10 cellular contexts compared by ENCODE assay signal in genomic region chr3:31077021-31077601, GRCh38.
DNase-seq lines count a peak whose midpoint lies in the region; ATAC-seq lines count a peak whose summit lies in the region.
"Had no signal": no experiment of that assay in that cellular context is flagged by ENCODE, and none has a peak within 500 bp of the region (broad histone marks: within the 10 kb centered on the region; RNA-seq: fewer than 3 reads in every experiment).

No MANE protein-coding gene starts in this region.

- H3K36me3 ChIP-seq in SJSA1, result no peaks in the 10 kb centered on the region
- H3K36me3 ChIP-seq: thoracic aorta had no signal

- no peak for DNase-seq in activated CD4-positive, CD25-positive, alpha-beta regulatory T cell (lab: John Stamatoyannopoulos, UW)
- peak; percentile 72 to 84 for DNase-seq in SJSA1 (ENCODE audit: low read depth in 1 of 2, low spot score in 2 of 2)
- DNase-seq in dermis microvascular lymphatic vessel endothelial cell (ENCODE audit: low read depth in 2 of 2), result peak; percentile 36 to 94
- DNase-seq in stimulated activated CD4-positive, alpha-beta T cell treated with anti-CD3 and anti-CD28 coated beads, TNF-alpha, amount 100 ng/mL, for 24 hours (ENCODE audit: low read depth in 3 of 3), result peak; percentile 16 to 42 (median 21)
- no peak for DNase-seq in NCI-H446 (lab: John Stamatoyannopoulos, UW)
- no peak for DNase-seq in central memory CD4-positive, alpha-beta T cell
- DNase-seq: 8988T had no signal

- no peak overlapping the region for H3K4me3 ChIP-seq in SJSA1
- H3K4me3 ChIP-seq: thoracic aorta had no signal

- peaks cover 44% of the 10 kb centered on the region for H3K4me1 ChIP-seq in SJSA1 (replicated peaks)

- peak overlapping the region; percentile 73 for H3K27ac ChIP-seq in SJSA1
- H3K27ac ChIP-seq: thoracic aorta had no signal

- no peaks in the 10 kb centered on the region for H3K9me3 ChIP-seq in SJSA1 (replicated peaks)
- H3K9me3 ChIP-seq: thoracic aorta had no signal

- no peaks in the 10 kb centered on the region for H3K27me3 ChIP-seq in SJSA1 (replicated peaks)

- peak; percentile 96 for ATAC-seq in activated CD4-positive, CD25-positive, alpha-beta regulatory T cell treated with anti-CD3 and anti-CD28 coated beads, Interleukin-2, amount 50 U/mL, for 24 hours
- no peak for ATAC-seq in HG02763 (IDR thresholded peaks at IDR 0.05; ENCODE audit: unreplicated experiment)

Comparison
In these comparisons a context has a peak if more than half of its experiments do, and no peak if none do; other contexts are left out.
1. DNase-seq: peak in SJSA1 (2 of 2), dermis microvascular lymphatic vessel endothelial cell (2 of 2) and stimulated activated CD4-positive, alpha-beta T cell treated with anti-CD3 and anti-CD28 coated beads, TNF-alpha, amount 100 ng/mL, for 24 hours (3 of 3); none in activated CD4-positive, CD25-positive, alpha-beta regulatory T cell (0 of 4), NCI-H446 (0 of 2) and central memory CD4-positive, alpha-beta T cell (single experiment).